Comparison of ENCODE assay signal across 1 cellular context in the genomic region with DNA sequence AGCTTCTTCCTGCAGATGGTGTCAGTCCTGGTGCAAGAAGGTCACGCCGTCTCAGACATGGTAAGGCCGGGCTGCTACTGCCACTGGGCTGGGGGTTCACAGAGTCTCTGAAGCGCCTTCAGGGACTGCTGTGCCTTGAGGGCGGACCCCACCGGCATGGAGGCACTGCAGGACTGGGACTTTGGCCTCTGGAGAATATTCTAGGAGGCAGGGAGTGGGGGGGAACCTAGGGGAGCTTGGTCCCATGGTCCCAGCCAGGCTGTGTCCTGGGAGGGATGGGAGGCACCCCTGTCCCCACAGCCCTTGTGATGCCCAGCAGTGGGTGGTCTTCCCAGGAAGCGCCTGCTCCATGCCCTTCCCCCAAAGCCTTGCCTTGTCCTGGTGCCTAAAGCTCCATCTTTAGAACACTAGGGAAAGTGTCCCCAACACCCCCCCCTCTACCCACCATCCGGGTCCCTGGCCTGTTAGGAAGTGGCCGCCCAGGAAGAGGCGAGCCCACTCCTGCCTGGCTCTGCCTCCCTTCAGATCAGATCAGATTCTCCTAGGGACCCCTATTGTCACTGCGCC.
TF ChIP-seq lines count a peak whose summit lies in the region.

No MANE protein-coding gene starts in this region.

TF ChIP-seq in HepG2, 621 proteins besides CTCF, POLR2A, EP300 and RAD21:
- TF ChIP-seq SP1 (IDR thresholded peaks at IDR 0.05): no peak
- no peak for TF ChIP-seq SP1 (CRISPR knock-in tag; IDR thresholded peaks at IDR 0.05)
- TF ChIP-seq, protein P1, sequence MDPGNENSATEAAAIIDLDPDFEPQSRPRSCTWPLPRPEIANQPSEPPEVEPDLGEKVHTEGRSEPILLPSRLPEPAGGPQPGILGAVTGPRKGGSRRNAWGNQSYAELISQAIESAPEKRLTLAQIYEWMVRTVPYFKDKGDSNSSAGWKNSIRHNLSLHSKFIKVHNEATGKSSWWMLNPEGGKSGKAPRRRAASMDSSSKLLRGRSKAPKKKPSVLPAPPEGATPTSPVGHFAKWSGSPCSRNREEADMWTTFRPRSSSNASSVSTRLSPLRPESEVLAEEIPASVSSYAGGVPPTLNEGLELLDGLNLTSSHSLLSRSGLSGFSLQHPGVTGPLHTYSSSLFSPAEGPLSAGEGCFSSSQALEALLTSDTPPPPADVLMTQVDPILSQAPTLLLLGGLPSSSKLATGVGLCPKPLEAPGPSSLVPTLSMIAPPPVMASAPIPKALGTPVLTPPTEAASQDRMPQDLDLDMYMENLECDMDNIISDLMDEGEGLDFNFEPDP (CRISPR knock-in tag; conservative IDR thresholded peaks at IDR 0.05): no peak
- TF ChIP-seq ZNF883 (CRISPR knock-in tag; IDR thresholded peaks at IDR 0.05; ENCODE audit: not compliant biosample characterization): peak; percentile 46
TF ChIP-seq in HepG2: peak in this region for 1.
